Comparison of ENCODE assay signal across 16 cellular contexts in genomic region chr11:48025983-48026340, GRCh38. TPM values are rescaled to one million over a fixed set of nuclear protein-coding genes. Genes with fewer than 3 reads are reported as not detected.
A peak's percentile ranks its signal among the peaks of the same experiment; 100 is the strongest.
DNase-seq lines count a peak whose midpoint lies in the region; ATAC-seq and TF ChIP-seq lines count a peak whose summit lies in the region.
"Had no signal": no experiment of that assay in that cellular context is flagged by ENCODE, and none has a peak within 500 bp of the region (broad histone marks: within the 10 kb centered on the region; RNA-seq: fewer than 3 reads in every experiment).

No MANE protein-coding gene starts in this region.

- no peak overlapping the region for H3K4me3 ChIP-seq in aorta (ENCODE audit: low read length in 2 of 2)
- H3K4me3 ChIP-seq: esophagus squamous epithelium, MG63 had no signal

- no peaks in the 10 kb centered on the region for H3K9me3 ChIP-seq in aorta (ENCODE audit: control insufficient read depth, low read length)
- H3K9me3 ChIP-seq: esophagus squamous epithelium, MG63 had no signal

- H3K36me3 Mint-ChIP-seq in activated naive CD4-positive, alpha-beta T cell treated with anti-CD3 and anti-CD28 coated beads, Interleukin-2, amount 50 U/mL, for 72 hours, result peaks cover 0 to 11% of the 10 kb centered on the region in 2 donors
- peaks cover 49% of the 10 kb centered on the region for H3K36me3 Mint-ChIP-seq in activated naive CD4-positive, alpha-beta T cell treated with anti-CD3 and anti-CD28 coated beads, Interleukin-2, amount 10 ng/mL, durations not matched to agents 7 days and 5 days
- peaks cover 44% of the 10 kb centered on the region for H3K36me3 Mint-ChIP-seq in activated T-helper 1 cell treated with anti-CD3 and anti-CD28 coated beads, Interleukin-12 subunit alpha, Interleukin-12 subunit beta, Interleukin-2, Interleukin-4 antibody, amounts not matched to agents 30 ng/mL and 10 ng/mL and 1 ng/mL, durations not matched to agents 14 hours and 24 hours and 36 hours (ENCODE audit: low read depth)
- H3K36me3 Mint-ChIP-seq in mesothelial cell of epicardium, result no peaks in the 10 kb centered on the region

- H3K36me3 ChIP-seq in aorta (ENCODE audit: control insufficient read depth in 1 of 2, insufficient read depth in 2 of 2, low read length in 1 of 2), result no peaks in the 10 kb centered on the region
- H3K36me3 ChIP-seq: esophagus squamous epithelium had no signal

- WGBS in aorta, 2 donors, result 82 to 89% methylated on average over 3 of the region's 3 CpGs

- H3K4me1 Mint-ChIP-seq in activated naive CD4-positive, alpha-beta T cell treated with anti-CD3 and anti-CD28 coated beads, Interleukin-2, amount 10 ng/mL, durations not matched to agents 7 days and 5 days, result peaks cover 58% of the 10 kb centered on the region
- peaks cover 59% of the 10 kb centered on the region for H3K4me1 Mint-ChIP-seq in activated T-helper 1 cell treated with anti-CD3 and anti-CD28 coated beads, Interleukin-12 subunit alpha, Interleukin-12 subunit beta, Interleukin-2, Interleukin-4 antibody, amounts not matched to agents 30 ng/mL and 10 ng/mL and 1 ng/mL, durations not matched to agents 14 hours and 24 hours and 36 hours (ENCODE audit: low read depth)
- H3K4me1 Mint-ChIP-seq in mesothelial cell of epicardium, result peaks cover 39% of the 10 kb centered on the region

- no peaks in the 10 kb centered on the region for H3K27me3 Mint-ChIP-seq in activated naive CD4-positive, alpha-beta T cell treated with anti-CD3 and anti-CD28 coated beads, Interleukin-2, amount 10 ng/mL, durations not matched to agents 7 days and 5 days
- no peaks in the 10 kb centered on the region for H3K27me3 Mint-ChIP-seq in activated T-helper 1 cell treated with anti-CD3 and anti-CD28 coated beads, Interleukin-12 subunit alpha, Interleukin-12 subunit beta, Interleukin-2, Interleukin-4 antibody, amounts not matched to agents 30 ng/mL and 10 ng/mL and 1 ng/mL, durations not matched to agents 14 hours and 24 hours and 36 hours (ENCODE audit: insufficient read depth)
- no peaks in the 10 kb centered on the region for H3K27me3 Mint-ChIP-seq in mesothelial cell of epicardium (ENCODE audit: low read depth)
- H3K27me3 Mint-ChIP-seq: T-helper 17 cell had no signal

- peak; percentile 28 to 56 for ATAC-seq in activated naive CD4-positive, alpha-beta T cell treated with anti-CD3 and anti-CD28 coated beads, Interleukin-2, amount 50 U/mL, for 72 hours
- ATAC-seq in aorta (ENCODE audit: low FRiP score), result peak; percentile 40
- ATAC-seq in HG03280 (IDR thresholded peaks at IDR 0.05; ENCODE audit: unreplicated experiment), result no peak
- ATAC-seq in GM21786 (IDR thresholded peaks at IDR 0.05; ENCODE audit: unreplicated experiment), result no peak
- no peak for ATAC-seq in GM18517 (IDR thresholded peaks at IDR 0.05; ENCODE audit: unreplicated experiment)
- ATAC-seq: sciatic nerve, T-helper 17 cell had no signal

- H3K4me1 ChIP-seq in aorta (ENCODE audit: control insufficient read depth in 1 of 2, insufficient read depth in 2 of 2, low read length in 2 of 2), result no peaks in the 10 kb centered on the region

- no peak overlapping the region for H3K4me3 Mint-ChIP-seq in activated naive CD4-positive, alpha-beta T cell treated with anti-CD3 and anti-CD28 coated beads, Interleukin-2, amount 10 ng/mL, durations not matched to agents 7 days and 5 days
- no peak overlapping the region for H3K4me3 Mint-ChIP-seq in activated T-helper 1 cell treated with anti-CD3 and anti-CD28 coated beads, Interleukin-12 subunit alpha, Interleukin-12 subunit beta, Interleukin-2, Interleukin-4 antibody, amounts not matched to agents 30 ng/mL and 10 ng/mL and 1 ng/mL, durations not matched to agents 14 hours and 24 hours and 36 hours
- no peak overlapping the region for H3K4me3 Mint-ChIP-seq in mesothelial cell of epicardium
- H3K4me3 Mint-ChIP-seq: T-helper 17 cell had no signal

- H3K27ac Mint-ChIP-seq in activated naive CD4-positive, alpha-beta T cell treated with anti-CD3 and anti-CD28 coated beads, Interleukin-2, amount 50 U/mL, for 72 hours, result no peak overlapping the region
- H3K27ac Mint-ChIP-seq in activated naive CD4-positive, alpha-beta T cell treated with anti-CD3 and anti-CD28 coated beads, Interleukin-2, amount 10 ng/mL, durations not matched to agents 7 days and 5 days, result no peak overlapping the region
- peak overlapping the region; percentile 73 for H3K27ac Mint-ChIP-seq in activated T-helper 1 cell treated with anti-CD3 and anti-CD28 coated beads, Interleukin-12 subunit alpha, Interleukin-12 subunit beta, Interleukin-2, Interleukin-4 antibody, amounts not matched to agents 30 ng/mL and 10 ng/mL and 1 ng/mL, durations not matched to agents 14 hours and 24 hours and 36 hours
- peak overlapping the region; percentile 52 for H3K27ac Mint-ChIP-seq in mesothelial cell of epicardium
- H3K27ac Mint-ChIP-seq: T-helper 17 cell had no signal

- DNase-seq in activated naive CD4-positive, alpha-beta T cell treated with anti-CD3 and anti-CD28 coated beads, Interleukin-2, amount 50 U/mL, for 72 hours (ENCODE audit: low spot score in 2 of 2), result peak in 1 of 2 donors; percentile 3
- DNase-seq in activated naive CD4-positive, alpha-beta T cell treated with anti-CD3 and anti-CD28 coated beads, Interleukin-2, amount 10 ng/mL, durations not matched to agents 7 days and 5 days, result no peak
- DNase-seq in activated T-helper 1 cell treated with anti-CD3 and anti-CD28 coated beads, Interleukin-12 subunit alpha, Interleukin-12 subunit beta, Interleukin-2, Interleukin-4 antibody, amounts not matched to agents 30 ng/mL and 10 ng/mL and 1 ng/mL, durations not matched to agents 14 hours and 24 hours and 36 hours (ENCODE audit: low spot score), result no peak
- DNase-seq in mesothelial cell of epicardium (ENCODE audit: low spot score in 2 of 2, unreplicated experiment in 2 of 2) (no peak), aorta (no peak)
- DNase-seq: esophagus squamous epithelium; MG63; NK-92 treated with Interleukin-12 subunit alpha and Interleukin-12 subunit beta, amount 100 ng/mL, for 24 hours; nucleus accumbens; Right ventricle myocardium superior; stimulated activated CD4-positive, alpha-beta T cell treated with anti-CD3 and anti-CD28 coated beads, Interleukin-2, amount 100 ng/mL, for 24 hours; T-helper 17 cell had no signal

- H3K27me3 ChIP-seq in aorta (ENCODE audit: control insufficient read depth in 1 of 2, insufficient read depth in 2 of 2, low read length in 1 of 2), result no peaks in the 10 kb centered on the region
- H3K27me3 ChIP-seq: esophagus squamous epithelium, MG63 had no signal

- TF ChIP-seq CTCF in mesothelial cell of epicardium (IDR thresholded peaks at IDR 0.05; ENCODE audit: unreplicated experiment), result no peak

- intact Hi-C loops in activated T-helper 1 cell treated with anti-CD3 and anti-CD28 coated beads, Interleukin-12 subunit alpha, Interleukin-12 subunit beta, Interleukin-2, Interleukin-4 antibody, amounts not matched to agents 30 ng/mL and 10 ng/mL and 1 ng/mL, durations not matched to agents 14 hours and 24 hours and 36 hours (cut with micrococcal nuclease), result no loop called here
- intact Hi-C loops in aorta (cut with DNase I), result no loop called here

- no peaks in the 10 kb centered on the region for H3K9me3 Mint-ChIP-seq in activated naive CD4-positive, alpha-beta T cell treated with anti-CD3 and anti-CD28 coated beads, Interleukin-2, amount 50 U/mL, for 72 hours
- H3K9me3 Mint-ChIP-seq in activated naive CD4-positive, alpha-beta T cell treated with anti-CD3 and anti-CD28 coated beads, Interleukin-2, amount 10 ng/mL, durations not matched to agents 7 days and 5 days, result no peaks in the 10 kb centered on the region
- no peaks in the 10 kb centered on the region for H3K9me3 Mint-ChIP-seq in activated T-helper 1 cell treated with anti-CD3 and anti-CD28 coated beads, Interleukin-12 subunit alpha, Interleukin-12 subunit beta, Interleukin-2, Interleukin-4 antibody, amounts not matched to agents 30 ng/mL and 10 ng/mL and 1 ng/mL, durations not matched to agents 14 hours and 24 hours and 36 hours
- no peaks in the 10 kb centered on the region for H3K9me3 Mint-ChIP-seq in mesothelial cell of epicardium

- CTCF ChIA-PET in activated naive CD4-positive, alpha-beta T cell treated with anti-CD3 and anti-CD28 coated beads, Interleukin-2, amount 10 ng/mL, durations not matched to agents 7 days and 5 days (lab: Charles Lee), result interaction anchor here (0.6 kb wide), 1 partner anchor 94 kb away, joined by 3 read pairs; no protein-coding TSS in a partner anchor

- no peak overlapping the region for H3K27ac ChIP-seq in aorta (ENCODE audit: low read depth in 1 of 2, low read length in 2 of 2)
- H3K27ac ChIP-seq: esophagus squamous epithelium had no signal

RNA-seq across cellular contexts. Expression of gene PTPRJ, which starts 45.6 kb away (rescaled TPM):
- total RNA-seq in activated naive CD4-positive, alpha-beta T cell treated with anti-CD3 and anti-CD28 coated beads, Interleukin-2, amount 50 U/mL, for 72 hours, result 10 to 100 TPM; 23.6 to 26.5 TPM
- total RNA-seq in activated T-helper 1 cell treated with anti-CD3 and anti-CD28 coated beads, Interleukin-12 subunit alpha, Interleukin-12 subunit beta, Interleukin-2, Interleukin-4 antibody, amounts not matched to agents 30 ng/mL and 10 ng/mL and 1 ng/mL, durations not matched to agents 14 hours and 24 hours and 36 hours, result 69.6 and 70.3 TPM in 2 replicates
- 26.2 to 31.0 TPM (median 26.5 TPM) in 3 replicates for total RNA-seq in mesothelial cell of epicardium
- total RNA-seq in aorta, result 10 to 100 TPM; 14.3 to 20.1 TPM
- 1 to 10 TPM; 2.0 to 2.8 TPM for polyA plus RNA-seq in aorta

Comparison
In these comparisons a context has a peak if more than half of its experiments do, and no peak if none do; other contexts are left out.
1. ATAC-seq: peak in activated naive CD4-positive, alpha-beta T cell treated with anti-CD3 and anti-CD28 coated beads, Interleukin-2, amount 50 U/mL, for 72 hours (2 of 2) and aorta (single experiment); none in HG03280 (single experiment), GM21786 (single experiment) and GM18517 (single experiment).
2. H3K27ac Mint-ChIP-seq: peak in activated T-helper 1 cell treated with anti-CD3 and anti-CD28 coated beads, Interleukin-12 subunit alpha, Interleukin-12 subunit beta, Interleukin-2, Interleukin-4 antibody, amounts not matched to agents 30 ng/mL and 10 ng/mL and 1 ng/mL, durations not matched to agents 14 hours and 24 hours and 36 hours (single experiment) and mesothelial cell of epicardium (single experiment); none in activated naive CD4-positive, alpha-beta T cell treated with anti-CD3 and anti-CD28 coated beads, Interleukin-2, amount 50 U/mL, for 72 hours (0 of 2) and activated naive CD4-positive, alpha-beta T cell treated with anti-CD3 and anti-CD28 coated beads, Interleukin-2, amount 10 ng/mL, durations not matched to agents 7 days and 5 days (single experiment).